10 cellular contexts compared by ENCODE assay signal in genomic region chr16:71853413-71853812, GRCh38. TPM values are rescaled to one million over a fixed set of nuclear protein-coding genes. Genes with fewer than 3 reads are reported as not detected.
DNase-seq lines count a peak whose midpoint lies in the region; ATAC-seq, FAIRE-seq and TF ChIP-seq lines count a peak whose summit lies in the region.
"Had no signal": no experiment of that assay in that cellular context is flagged by ENCODE, and none has a peak within 500 bp of the region (broad histone marks: within the 10 kb centered on the region; RNA-seq: fewer than 3 reads in every experiment).

No MANE protein-coding gene starts in this region.

- H3K4me3 Mint-ChIP-seq in osteocyte (ENCODE audit: unreplicated experiment) (no peak overlapping the region), HFFc6 (no peak overlapping the region)

- H3K4me1 Mint-ChIP-seq in osteocyte (ENCODE audit: unreplicated experiment) (no peaks in the 10 kb centered on the region), HFFc6 (ENCODE audit: low read depth) (peaks cover 20% of the 10 kb centered on the region)

- peaks cover 4 to 11% of the 10 kb centered on the region in 2 donors for H3K36me3 Mint-ChIP-seq in activated naive CD4-positive, alpha-beta T cell treated with anti-CD3 and anti-CD28 coated beads, Interleukin-2, amount 50 U/mL, for 72 hours
- H3K36me3 Mint-ChIP-seq in osteocyte (ENCODE audit: unreplicated experiment) = peaks cover 29% of the 10 kb centered on the region
- peaks cover 30% of the 10 kb centered on the region for H3K36me3 Mint-ChIP-seq in HFFc6 (ENCODE audit: low read depth)

- DNase-seq in GM12891 (ENCODE audit: insufficient read length, low spot score) (peak; percentile 61), NK-92 (lab: John Stamatoyannopoulos, UW; ENCODE audit: unreplicated experiment) (no peak), osteocyte (ENCODE audit: extremely low spot score, unreplicated experiment) (no peak), NCI-H446 (lab: John Stamatoyannopoulos, UW) (no peak), HFFc6 (no peak)
- DNase-seq in activated naive CD4-positive, alpha-beta T cell treated with anti-CD3 and anti-CD28 coated beads, Interleukin-2, amount 50 U/mL, for 72 hours (ENCODE audit: low spot score in 2 of 2) = no peak
- DNase-seq: effector memory CD4-positive, alpha-beta T cell; NCI-H1694 had no signal

- no peak for TF ChIP-seq CTCF in osteocyte (IDR thresholded peaks at IDR 0.05)
- no peak for TF ChIP-seq CTCF in HFFc6 (IDR thresholded peaks at IDR 0.05)

- no peaks in the 10 kb centered on the region for H3K9me3 Mint-ChIP-seq in activated naive CD4-positive, alpha-beta T cell treated with anti-CD3 and anti-CD28 coated beads, Interleukin-2, amount 50 U/mL, for 72 hours
- H3K9me3 Mint-ChIP-seq in osteocyte (ENCODE audit: unreplicated experiment) (no peaks in the 10 kb centered on the region), HFFc6 (no peaks in the 10 kb centered on the region)

- H3K27me3 Mint-ChIP-seq in osteocyte (ENCODE audit: unreplicated experiment) (no peaks in the 10 kb centered on the region), HFFc6 (ENCODE audit: insufficient read depth) (peaks cover 2% of the 10 kb centered on the region)

- peak; percentile 73 for ATAC-seq in GM19351 (IDR thresholded peaks at IDR 0.05; ENCODE audit: unreplicated experiment)
- ATAC-seq in HG02943 (IDR thresholded peaks at IDR 0.05; ENCODE audit: low read depth, unreplicated experiment) = peak; percentile 74
- no peak for ATAC-seq in activated naive CD4-positive, alpha-beta T cell treated with anti-CD3 and anti-CD28 coated beads, Interleukin-2, amount 50 U/mL, for 72 hours

- peak overlapping the region; percentile 43 to 65 for H3K27ac Mint-ChIP-seq in activated naive CD4-positive, alpha-beta T cell treated with anti-CD3 and anti-CD28 coated beads, Interleukin-2, amount 50 U/mL, for 72 hours
- H3K27ac Mint-ChIP-seq in osteocyte (ENCODE audit: unreplicated experiment) = no peak overlapping the region
- H3K27ac Mint-ChIP-seq in HFFc6 = no peak overlapping the region

- no peak for TF ChIP-seq POLR2A in GM12891 (IDR thresholded peaks at IDR 0.05; ENCODE audit: low read depth, low read length)

- FAIRE-seq in GM12891 (lab: Jason Lieb, UNC) = peak; percentile 84

TF ChIP-seq in GM12891, 5 proteins besides CTCF, POLR2A, EP300 and RAD21:
- TF ChIP-seq POU2F2 (IDR thresholded peaks at IDR 0.05; ENCODE audit: low read depth, low read length) (no peak), PAX5 (IDR thresholded peaks at IDR 0.05; ENCODE audit: insufficient read depth, low read length, severe bottlenecking) (no peak), SPI1 (IDR thresholded peaks at IDR 0.05; ENCODE audit: low read depth, low read length) (peak; percentile 97)

RNA-seq across cellular contexts. Expression of gene ATXN1L, which starts 7.6 kb away (rescaled TPM):
- 11.0 TPM for polyA plus RNA-seq in GM12891 (2012; ENCODE audit: low read depth, missing spikeins)
- 10 to 100 TPM; 17.0 to 33.0 TPM for total RNA-seq in activated naive CD4-positive, alpha-beta T cell treated with anti-CD3 and anti-CD28 coated beads, Interleukin-2, amount 50 U/mL, for 72 hours
- 30.9 and 32.4 TPM in 2 replicates for total RNA-seq in osteocyte
- 10 to 100 TPM; 14.9 to 19.0 (median 17.2) TPM for total RNA-seq in HFFc6 (2021; fragmentation: NEBNext Ultra II Directional; extraction: Animal tissue kit (Norgen Biotek cat#: 25700))

RNA-seq across cellular contexts. Expression of gene ZNF821, which starts 30.6 kb away (rescaled TPM):
- 4.2 TPM for polyA plus RNA-seq in GM12891 (2012; ENCODE audit: low read depth, missing spikeins)
- 1 to 10 TPM; 6.6 to 7.3 TPM for total RNA-seq in activated naive CD4-positive, alpha-beta T cell treated with anti-CD3 and anti-CD28 coated beads, Interleukin-2, amount 50 U/mL, for 72 hours
- total RNA-seq in osteocyte = 13.2 and 14.1 TPM in 2 replicates
- total RNA-seq in HFFc6 (2021; fragmentation: NEBNext Ultra II Directional; extraction: Animal tissue kit (Norgen Biotek cat#: 25700)) = 1 to 10 TPM; 4.1 to 6.2 (median 4.7) TPM

RNA-seq across cellular contexts. Expression of gene IST1, which starts 41.9 kb away (rescaled TPM):
- 130 TPM for polyA plus RNA-seq in GM12891 (2012; ENCODE audit: low read depth, missing spikeins)
- total RNA-seq in activated naive CD4-positive, alpha-beta T cell treated with anti-CD3 and anti-CD28 coated beads, Interleukin-2, amount 50 U/mL, for 72 hours = 100 to 1,000 TPM; 166 to 256 TPM
- 230 and 233 TPM in 2 replicates for total RNA-seq in osteocyte
- total RNA-seq in HFFc6 (2021; fragmentation: NEBNext Ultra II Directional; extraction: Animal tissue kit (Norgen Biotek cat#: 25700)) = 100 to 1,000 TPM; 113 to 136 (median 125) TPM

RNA-seq across cellular contexts. Expression of gene AP1G1, which starts 44.8 kb away (rescaled TPM):
- polyA plus RNA-seq in GM12891 (2012; ENCODE audit: low read depth, missing spikeins) = 22.3 TPM
- 10 to 100 TPM; 73.1 to 79.0 TPM for total RNA-seq in activated naive CD4-positive, alpha-beta T cell treated with anti-CD3 and anti-CD28 coated beads, Interleukin-2, amount 50 U/mL, for 72 hours
- 72.7 and 73.0 TPM in 2 replicates for total RNA-seq in osteocyte
- 100 to 1,000 TPM in 5 of 6 experiments, 10 to 100 TPM in 1; 87.5 to 115 (median 106) TPM for total RNA-seq in HFFc6 (2021; fragmentation: NEBNext Ultra II Directional; extraction: Animal tissue kit (Norgen Biotek cat#: 25700))

Comparison
In these comparisons a context has a peak if more than half of its experiments do, and no peak if none do; other contexts are left out.
1. ATAC-seq: peak in GM19351 (single experiment) and HG02943 (single experiment); none in activated naive CD4-positive, alpha-beta T cell treated with anti-CD3 and anti-CD28 coated beads, Interleukin-2, amount 50 U/mL, for 72 hours (0 of 2).
2. H3K27ac Mint-ChIP-seq: peak in activated naive CD4-positive, alpha-beta T cell treated with anti-CD3 and anti-CD28 coated beads, Interleukin-2, amount 50 U/mL, for 72 hours (2 of 2); none in osteocyte (single experiment) and HFFc6 (single experiment).